8 cellular contexts compared by ENCODE assay signal in the genomic region with DNA sequence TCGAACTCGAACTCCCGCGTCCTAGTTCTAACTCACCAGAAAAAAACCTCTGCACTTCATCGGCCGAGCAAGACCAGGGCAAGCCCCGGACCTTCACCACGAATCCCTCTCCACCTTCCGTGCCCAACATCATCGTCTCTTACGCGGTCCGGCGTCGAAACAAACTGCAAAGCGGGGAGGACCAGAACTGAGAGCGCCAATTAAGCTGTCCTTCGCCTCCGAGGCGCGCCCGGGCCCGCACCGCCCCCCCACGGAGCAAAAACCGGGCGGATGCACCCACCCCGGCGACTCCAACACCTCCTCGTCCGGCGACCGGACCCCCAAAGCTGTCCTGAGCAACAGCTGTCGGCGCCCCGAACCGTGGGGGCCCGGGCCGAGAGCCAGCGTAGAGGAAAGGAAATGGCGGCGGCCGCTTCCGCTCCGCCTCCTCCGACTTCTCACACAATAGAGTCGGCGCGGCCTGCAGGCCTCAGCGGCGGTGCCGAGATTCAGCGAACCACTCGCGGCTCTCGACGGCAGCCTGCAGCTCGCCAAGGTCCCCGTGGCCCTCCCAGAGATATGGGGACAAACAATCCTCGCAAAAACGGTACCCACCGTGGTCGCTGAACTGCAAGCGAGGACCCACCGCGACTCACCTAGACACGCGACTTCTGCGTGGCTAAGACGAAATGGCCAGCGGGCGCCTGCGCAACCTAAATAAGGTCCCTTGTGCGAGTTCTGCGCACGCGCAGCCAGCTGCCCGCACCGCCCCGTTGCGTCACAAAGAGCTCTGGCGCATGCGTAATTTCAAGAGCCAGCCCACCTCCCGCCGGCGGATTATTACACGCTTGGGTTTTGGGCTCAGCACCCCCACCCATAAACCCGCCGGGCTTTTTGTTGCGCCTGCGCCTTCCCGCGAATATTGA. TPM values are rescaled to one million over a fixed set of nuclear protein-coding genes. Genes with fewer than 3 reads are reported as not detected.
DNase-seq lines count a peak whose midpoint lies in the region; ATAC-seq and TF ChIP-seq lines count a peak whose summit lies in the region.

A gene with protein sequence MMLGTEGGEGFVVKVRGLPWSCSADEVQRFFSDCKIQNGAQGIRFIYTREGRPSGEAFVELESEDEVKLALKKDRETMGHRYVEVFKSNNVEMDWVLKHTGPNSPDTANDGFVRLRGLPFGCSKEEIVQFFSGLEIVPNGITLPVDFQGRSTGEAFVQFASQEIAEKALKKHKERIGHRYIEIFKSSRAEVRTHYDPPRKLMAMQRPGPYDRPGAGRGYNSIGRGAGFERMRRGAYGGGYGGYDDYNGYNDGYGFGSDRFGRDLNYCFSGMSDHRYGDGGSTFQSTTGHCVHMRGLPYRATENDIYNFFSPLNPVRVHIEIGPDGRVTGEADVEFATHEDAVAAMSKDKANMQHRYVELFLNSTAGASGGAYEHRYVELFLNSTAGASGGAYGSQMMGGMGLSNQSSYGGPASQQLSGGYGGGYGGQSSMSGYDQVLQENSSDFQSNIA (minus strand): TSS at position 671 of the 905 bp plus-strand sequence. CDS start 538 bp downstream, at position 133.

- H3K4me3 Mint-ChIP-seq in T-helper 1 cell treated with Interleukin-12 subunit alpha and Interleukin-12 subunit beta and Interleukin-4 antibody, amounts not matched to agents 30 μg/mL and 1 μg/mL, for 36 hours, result peak within 1 kb of the TSS; percentile 99

- no peaks in the 10 kb centered on the region for H3K9me3 Mint-ChIP-seq in T-helper 1 cell treated with Interleukin-12 subunit alpha and Interleukin-12 subunit beta and Interleukin-4 antibody, amounts not matched to agents 30 μg/mL and 1 μg/mL, for 36 hours

- TF ChIP-seq CTCF in GM13976 (IDR thresholded peaks at IDR 0.05; ENCODE audit: borderline replicate concordance, control extremely low read depth, extremely low read depth, insufficient read depth, missing control alignments) (no peak), left ventricle myocardium inferior (IDR thresholded peaks at IDR 0.05; ENCODE audit: borderline replicate concordance) (no peak), prostate gland (IDR thresholded peaks at IDR 0.05) (peak in 1 of 4 experiments; percentile 6)

- WGBS in prostate gland, result under 1% methylated on average over 93 of the region's 93 CpGs
- whole genome bisulfite sequencing in urinary bladder, result under 1% methylated on average over 93 of the region's 93 CpGs

- H3K4me1 Mint-ChIP-seq in T-helper 1 cell treated with Interleukin-12 subunit alpha and Interleukin-12 subunit beta and Interleukin-4 antibody, amounts not matched to agents 30 μg/mL and 1 μg/mL, for 36 hours (ENCODE audit: low read depth), result peaks cover 46% of the 10 kb centered on the region

- no peaks in the 10 kb centered on the region for H3K27me3 Mint-ChIP-seq in T-helper 1 cell treated with Interleukin-12 subunit alpha and Interleukin-12 subunit beta and Interleukin-4 antibody, amounts not matched to agents 30 μg/mL and 1 μg/mL, for 36 hours (ENCODE audit: low read depth)

- H3K27ac Mint-ChIP-seq in T-helper 1 cell treated with Interleukin-12 subunit alpha and Interleukin-12 subunit beta and Interleukin-4 antibody, amounts not matched to agents 30 μg/mL and 1 μg/mL, for 36 hours, result peak within 1 kb of the TSS; percentile 100

- H3K4me1 ChIP-seq in left ventricle myocardium inferior (peaks cover 62% of the 10 kb centered on the region), prostate gland (replicated peaks) (peaks cover 13% of the 10 kb centered on the region), urinary bladder (ENCODE audit: insufficient read depth) (peaks cover 1% of the 10 kb centered on the region)

- peak; percentile 99 for DNase-seq in GM13976 (ENCODE audit: low spot score)
- DNase-seq in NCI-H1694 (lab: John Stamatoyannopoulos, UW), result peak; percentile 97
- DNase-seq in amniotic stem cell (lab: John Stamatoyannopoulos, UW), result peak; percentile 96
- DNase-seq in left ventricle myocardium inferior, result peak; percentile 97
- DNase-seq in prostate gland (ENCODE audit: low spot score), result peak; percentile 98

- peak; percentile 64 for ATAC-seq in HG02884 (IDR thresholded peaks at IDR 0.05; ENCODE audit: unreplicated experiment)

- no peaks in the 10 kb centered on the region for H3K27me3 ChIP-seq in left ventricle myocardium inferior (ENCODE audit: low read depth)
- no peaks in the 10 kb centered on the region for H3K27me3 ChIP-seq in prostate gland (replicated peaks; ENCODE audit: insufficient read depth)

- peak; percentile 99 for TF ChIP-seq POLR2A in prostate gland (IDR thresholded peaks at IDR 0.05)

- H3K9me3 ChIP-seq in left ventricle myocardium inferior (replicated peaks) (no peaks in the 10 kb centered on the region), prostate gland (no peaks in the 10 kb centered on the region)

- peak within 1 kb of the TSS; percentile 100 for H3K27ac ChIP-seq in left ventricle myocardium inferior (replicated peaks)
- peak within 1 kb of the TSS; percentile 100 for H3K27ac ChIP-seq in prostate gland
- H3K27ac ChIP-seq in urinary bladder (ENCODE audit: low read depth), result peak within 1 kb of the TSS; percentile 99

- in situ Hi-C loops in GM13976 (cut with MboI; ENCODE audit: low sequenced_read_pairs, unreplicated experiment), result no loop called here

- H3K4me3 ChIP-seq in left ventricle myocardium inferior, result peak within 1 kb of the TSS; percentile 99
- peak within 1 kb of the TSS; percentile 99 to 100 for H3K4me3 ChIP-seq in prostate gland
- H3K4me3 ChIP-seq in urinary bladder (ENCODE audit: low read depth, low read length), result peak within 1 kb of the TSS; percentile 79

- H3K36me3 Mint-ChIP-seq in T-helper 1 cell treated with Interleukin-12 subunit alpha and Interleukin-12 subunit beta and Interleukin-4 antibody, amounts not matched to agents 30 μg/mL and 1 μg/mL, for 36 hours (ENCODE audit: low read depth), result peaks cover 45% of the 10 kb centered on the region

- peaks cover 43% of the 10 kb centered on the region for H3K36me3 ChIP-seq in left ventricle myocardium inferior
- H3K36me3 ChIP-seq in prostate gland, result peaks cover 0 to 5% of the 10 kb centered on the region in 2 donors
- H3K36me3 ChIP-seq in urinary bladder (ENCODE audit: insufficient read depth), result peaks cover 3% of the 10 kb centered on the region

- intact Hi-C loops in left ventricle myocardium inferior (cut with micrococcal nuclease), result no loop called here
- intact Hi-C loops in prostate gland (cut with DNase I), result loop anchor here (2.0 kb wide), 1 partner anchor 64 kb away; no protein-coding TSS in a partner anchor

RNA-seq across cellular contexts. Expression of the gene that starts here (rescaled TPM):
- total RNA-seq in left ventricle myocardium inferior (207 TPM), prostate gland (100 to 1,000 TPM; 260 to 398 TPM), urinary bladder (1,016 TPM)
- polyA plus RNA-seq in urinary bladder, result 241 TPM

Comparison
In these comparisons a context has a peak if more than half of its experiments do, and no peak if none do; other contexts are left out.
1. Peak in every context shown above with its lines: DNase-seq, ATAC-seq, H3K4me3 ChIP-seq and H3K27ac ChIP-seq.